In genomic region chr6:158061709-158062461, GRCh38 we compare ENCODE assay signal across 14 cellular contexts.
A peak's percentile ranks its signal among the peaks of the same experiment; 100 is the strongest.
DNase-seq lines count a peak whose midpoint lies in the region; FAIRE-seq and TF ChIP-seq lines count a peak whose summit lies in the region.
"Had no signal": no experiment of that assay in that cellular context is flagged by ENCODE, and none has a peak within 500 bp of the region (broad histone marks: within the 10 kb centered on the region; RNA-seq: fewer than 3 reads in every experiment).

No MANE protein-coding gene starts in this region.

- H3K36me3 Mint-ChIP-seq in CD4-positive, alpha-beta memory T cell: peaks cover 26 to 43% of the 10 kb centered on the region in 2 donors

- TF ChIP-seq POLR2A in endothelial cell of umbilical vein (IDR thresholded peaks at IDR 0.05; ENCODE audit: low read depth, low read length): no peak

- no TSS peak for BruUV-seq in endothelial cell of umbilical vein (replicated peaks; lab: Mats Ljungman, UMichigan)

- dilution Hi-C loops in endothelial cell of umbilical vein (cut with MboI; ENCODE audit: extremely low pct_ligation_motif_present, low sequenced_read_pairs): no loop called here

- H3K4me1 Mint-ChIP-seq in CD4-positive, alpha-beta memory T cell: peaks cover 12 to 31% (median 26%) of the 10 kb centered on the region in 4 donors

- H2AFZ ChIP-seq in endothelial cell of umbilical vein (ENCODE audit: low read depth, low read length): no peak overlapping the region

- no peak for FAIRE-seq in endothelial cell of umbilical vein (lab: Jason Lieb, UNC)

- no peak overlapping the region for H3K4me2 ChIP-seq in endothelial cell of umbilical vein (ENCODE audit: insufficient read depth, low read length)
- H3K4me2 ChIP-seq: BLaER1 had no signal

- H3K4me3 ChIP-seq in CD4-positive, alpha-beta memory T cell (ENCODE audit: low read length in 2 of 2): no peak overlapping the region
- no peak overlapping the region for H3K4me3 ChIP-seq in MG63
- H3K4me3 ChIP-seq in endothelial cell of umbilical vein (replicated peaks in 1 of 3; ENCODE audit: insufficient read depth in 1 of 3, low read depth in 1 of 3, low read length in 3 of 3): no peak overlapping the region
- no peak overlapping the region for H3K4me3 ChIP-seq in skeletal muscle tissue (ENCODE audit: low read length in 3 of 3)
- H3K4me3 ChIP-seq: BLaER1, left lung, prostate gland, stomach had no signal

- peak overlapping the region in 5 of 7 donors; percentile 3 to 79 (median 36) for H3K27ac Mint-ChIP-seq in CD4-positive, alpha-beta memory T cell

- no peak overlapping the region for H3K4me3 Mint-ChIP-seq in CD4-positive, alpha-beta memory T cell

- POLR2A ChIA-PET in CD4-positive, alpha-beta memory T cell (lab: Charles Lee; ENCODE audit: partially characterized antibody): no interaction called here
- POLR2A ChIA-PET in endothelial cell of umbilical vein (lab: Charles Lee): no interaction called here

- H3K79me2 ChIP-seq in endothelial cell of umbilical vein (ENCODE audit: control insufficient read depth, insufficient read depth, low read length): peaks cover 4% of the 10 kb centered on the region

- no peak overlapping the region for H3K9ac ChIP-seq in endothelial cell of umbilical vein (replicated peaks; ENCODE audit: extremely low read depth, insufficient read depth, low read length)
- no peak overlapping the region for H3K9ac ChIP-seq in skeletal muscle tissue (ENCODE audit: low read depth in 1 of 3, low read length in 3 of 3)
- H3K9ac ChIP-seq: BLaER1 had no signal

- TF ChIP-seq CTCF in endothelial cell of umbilical vein (IDR thresholded peaks at IDR 0.05; ENCODE audit: extremely low read depth in 1 of 2, insufficient read depth in 1 of 2, low read depth in 1 of 2, low read length in 2 of 2) (no peak), GM13976 (IDR thresholded peaks at IDR 0.05; ENCODE audit: borderline replicate concordance, control extremely low read depth, extremely low read depth, insufficient read depth, missing control alignments) (no peak)

- H3K27me3 Mint-ChIP-seq in CD4-positive, alpha-beta memory T cell: no peaks in the 10 kb centered on the region

- no peak for DNase-seq in CD4-positive, alpha-beta memory T cell
- DNase-seq in MG63: peak; percentile 46
- no peak for DNase-seq in endothelial cell of umbilical vein (ENCODE audit: low read depth, low spot score)
- no peak for DNase-seq in GM13976 (ENCODE audit: low spot score)
- no peak for DNase-seq in medulla oblongata (ENCODE audit: extremely low spot score)
- no peak for DNase-seq in hippocampal formation (lab: John Stamatoyannopoulos, UW)
- DNase-seq: activated CD4-positive, CD25-positive, alpha-beta regulatory T cell treated with anti-CD3 and anti-CD28 coated beads, Interleukin-2, amount 50 U/mL, for 72 hours; left lung; NCI-H2029; NCI-H526 treated with DMSO at 0.1 percent for 48 hours; stomach had no signal

- H3K36me3 ChIP-seq in CD4-positive, alpha-beta memory T cell (ENCODE audit: insufficient read depth, low read length): peaks cover 15% of the 10 kb centered on the region
- H3K36me3 ChIP-seq in MG63 (peaks cover 77% of the 10 kb centered on the region), endothelial cell of umbilical vein (ENCODE audit: control insufficient read depth in 2 of 2, extremely low read depth in 1 of 2, insufficient read depth in 2 of 2, low read length in 2 of 2) (peaks cover 4 to 33% of the 10 kb centered on the region in 2 experiments), skeletal muscle tissue (ENCODE audit: control insufficient read depth in 3 of 3, insufficient read depth in 3 of 3, low read length in 3 of 3) (peaks cover 10 to 22% (median 14%) of the 10 kb centered on the region in 3 donors)
- H3K36me3 ChIP-seq: prostate gland had no signal

- intact Hi-C loops in CD4-positive, alpha-beta memory T cell (cut with micrococcal nuclease): no loop called here
- intact Hi-C loops in endothelial cell of umbilical vein (cut with micrococcal nuclease): loop anchor here (10.0 kb wide), 1 partner anchor 747 kb away; no protein-coding TSS in a partner anchor

- H3K9me1 ChIP-seq in endothelial cell of umbilical vein (replicated peaks; ENCODE audit: control insufficient read depth, extremely low read depth, insufficient read depth, low read length): no peaks in the 10 kb centered on the region

- CTCF ChIA-PET in CD4-positive, alpha-beta memory T cell (lab: Charles Lee; ENCODE audit: partially characterized antibody): interaction anchor here (2.6 to 9.5 kb wide), 2 partner anchors 11 to 36 kb away, joined by 16 to 89 read pairs; no protein-coding TSS in a partner anchor
- CTCF ChIA-PET in endothelial cell of umbilical vein (lab: Charles Lee): interaction anchor here (1.1 to 9.3 kb wide), 4 partner anchors 8 to 79 kb away, joined by 7 to 83 read pairs (median 17); partner anchors contain the start of gene SYNJ2

- H3K9me3 Mint-ChIP-seq in CD4-positive, alpha-beta memory T cell: no peaks in the 10 kb centered on the region

- no peak overlapping the region for H3K27ac ChIP-seq in CD4-positive, alpha-beta memory T cell (ENCODE audit: low read depth, low read length)
- H3K27ac ChIP-seq in endothelial cell of umbilical vein (ENCODE audit: insufficient read depth, low read depth, low read length) (peak overlapping the region; percentile 99), skeletal muscle tissue (ENCODE audit: low read depth, low read length) (peak overlapping the region; percentile 72)
- H3K27ac ChIP-seq: BLaER1 had no signal

- no peaks in the 10 kb centered on the region for H4K20me1 ChIP-seq in endothelial cell of umbilical vein (replicated peaks; ENCODE audit: control insufficient read depth, extremely low read depth, insufficient read depth, low read length)
- H4K20me1 ChIP-seq: BLaER1 had no signal

- H3K4me1 ChIP-seq in CD4-positive, alpha-beta memory T cell (ENCODE audit: insufficient read depth, low read length): peaks cover 43% of the 10 kb centered on the region
- H3K4me1 ChIP-seq in endothelial cell of umbilical vein (ENCODE audit: control insufficient read depth, extremely low read depth, insufficient read depth, low read length): peaks cover 51% of the 10 kb centered on the region
- H3K4me1 ChIP-seq in skeletal muscle tissue (ENCODE audit: control insufficient read depth in 3 of 3, insufficient read depth in 3 of 3, low read length in 3 of 3): peaks cover 18 to 32% (median 30%) of the 10 kb centered on the region in 3 donors

- H3K27me3 ChIP-seq in CD4-positive, alpha-beta memory T cell (ENCODE audit: insufficient read depth, low read length): no peaks in the 10 kb centered on the region
- no peaks in the 10 kb centered on the region for H3K27me3 ChIP-seq in MG63
- H3K27me3 ChIP-seq in endothelial cell of umbilical vein (ENCODE audit: control insufficient read depth in 2 of 2, insufficient read depth in 2 of 2, low read length in 2 of 2): no peaks in the 10 kb centered on the region
- H3K27me3 ChIP-seq in skeletal muscle tissue (ENCODE audit: control insufficient read depth in 3 of 3, insufficient read depth in 3 of 3, low read length in 3 of 3): no peaks in the 10 kb centered on the region
- H3K27me3 ChIP-seq: BLaER1, left lung, stomach had no signal

- no peaks in the 10 kb centered on the region for H3K9me3 ChIP-seq in CD4-positive, alpha-beta memory T cell (ENCODE audit: control insufficient read depth in 1 of 2, low read length in 2 of 2)
- H3K9me3 ChIP-seq in MG63 (no peaks in the 10 kb centered on the region), endothelial cell of umbilical vein (replicated peaks; ENCODE audit: control insufficient read depth, insufficient read depth, low read length) (no peaks in the 10 kb centered on the region), skeletal muscle tissue (ENCODE audit: control insufficient read depth in 3 of 3, low read length in 3 of 3) (no peaks in the 10 kb centered on the region)
- H3K9me3 ChIP-seq: left lung, prostate gland, stomach had no signal

- in situ Hi-C loops in GM13976 (cut with MboI; ENCODE audit: low sequenced_read_pairs, unreplicated experiment): no loop called here

TF ChIP-seq in endothelial cell of umbilical vein, 7 proteins besides CTCF, POLR2A, EP300 and RAD21:
- no peak for TF ChIP-seq GATA2 (IDR thresholded peaks at IDR 0.05; ENCODE audit: insufficient read depth, insufficient read length, low read depth, low read length)
- no peak for TF ChIP-seq EZH2 (IDR thresholded peaks at IDR 0.05; ENCODE audit: borderline replicate concordance, low read depth, low read length, severe bottlenecking)
- TF ChIP-seq POLR2AphosphoS5 (IDR thresholded peaks at IDR 0.05; ENCODE audit: insufficient read depth, low read depth, low read length): no peak
TF ChIP-seq in endothelial cell of umbilical vein: peak in this region for 0.
